Comparison of ENCODE assay signal across 8 cellular contexts in the genomic region with DNA sequence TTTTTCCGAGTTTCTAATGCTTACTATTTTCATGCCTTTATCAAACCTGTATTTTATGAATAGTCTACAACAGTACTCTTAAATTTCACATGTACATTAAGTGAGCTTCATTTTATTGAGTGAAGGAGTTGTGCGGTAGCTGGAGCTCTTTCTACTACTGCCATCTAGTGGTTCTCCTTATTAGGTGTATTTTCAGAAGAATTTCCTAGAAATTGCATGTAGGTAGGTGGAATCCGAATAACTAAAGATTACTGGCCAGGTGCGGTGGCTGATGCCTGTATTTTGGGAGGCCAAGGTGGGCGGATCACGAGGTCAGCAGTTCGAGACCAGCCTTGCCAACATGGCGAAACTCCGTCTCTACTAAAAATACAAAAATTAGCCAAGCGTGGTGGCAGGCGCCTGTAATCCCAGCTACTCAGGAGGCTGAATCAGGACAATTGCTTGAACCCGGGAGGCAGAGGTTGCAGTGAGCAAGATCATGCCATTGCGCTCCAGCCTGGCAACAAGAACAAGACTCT. TPM values are rescaled to one million over a fixed set of nuclear protein-coding genes. Genes with fewer than 3 reads are reported as not detected.
DNase-seq lines count a peak whose midpoint lies in the region; ATAC-seq and TF ChIP-seq lines count a peak whose summit lies in the region.

No MANE protein-coding gene starts in this region.

- peak overlapping the region; percentile 31 for H3K4me3 Mint-ChIP-seq in T-helper 17 cell

- in situ Hi-C loops in ACHN (cut with HindIII; ENCODE audit: low pct_ligation_motif_present, low pct_unique_long_range_greater_than_20kb, low sequenced_read_pairs), result no loop called here

- H3K4me3 ChIP-seq in GM12864 (ENCODE audit: low read depth, low read length), result no peak overlapping the region
- H3K4me3 ChIP-seq in fibroblast of pulmonary artery (replicated peaks; ENCODE audit: low read depth, low read length), result no peak overlapping the region

- no peaks in the 10 kb centered on the region for H3K36me3 Mint-ChIP-seq in T-helper 17 cell (ENCODE audit: low read depth)

- TF ChIP-seq CTCF in GM12864 (IDR thresholded peaks at IDR 0.05; ENCODE audit: low read depth, low read length, missing control alignments) (peak; percentile 55), fibroblast of pulmonary artery (IDR thresholded peaks at IDR 0.05; ENCODE audit: low read length, missing control alignments) (peak; percentile 70)

- ATAC-seq in HG02759 (IDR thresholded peaks at IDR 0.05; ENCODE audit: unreplicated experiment) (peak; percentile 67), T-helper 17 cell (peak; percentile 70)

- peak overlapping the region; percentile 56 for H3K27ac Mint-ChIP-seq in T-helper 17 cell

- peaks cover 25% of the 10 kb centered on the region for H3K27me3 Mint-ChIP-seq in T-helper 17 cell

- no peaks in the 10 kb centered on the region for H3K9me3 ChIP-seq in T-helper 17 cell (ENCODE audit: control insufficient read depth, low read length, poor library complexity, severe bottlenecking)

- peaks cover 7% of the 10 kb centered on the region for H3K4me1 Mint-ChIP-seq in T-helper 17 cell

- DNase-seq in ACHN (peak; percentile 73), GM12864 (ENCODE audit: low read depth) (no peak), NCI-H146 treated with DMSO at 0.1 percent for 48 hours (lab: John Stamatoyannopoulos, UW; ENCODE audit: unreplicated experiment) (peak; percentile 82), T-helper 17 cell (no peak), fibroblast of pulmonary artery (ENCODE audit: low read depth) (peak; percentile 73), non-pigmented ciliary epithelial cell (ENCODE audit: low read depth) (peak; percentile 15), posterior cingulate gyrus (no peak)

- intact Hi-C loops in posterior cingulate gyrus (cut with DNase I), result loop anchor here (1.0 to 2.0 kb wide), 2 partner anchors 132 to 487 kb away; no protein-coding TSS in a partner anchor

RNA-seq across cellular contexts. Expression of gene LRRC72, which starts 38.3 kb away (rescaled TPM):
- not detected for total RNA-seq in T-helper 17 cell

Comparison
In these comparisons a context has a peak if more than half of its experiments do, and no peak if none do; other contexts are left out.
1. DNase-seq: peak in ACHN (single experiment), NCI-H146 treated with DMSO at 0.1 percent for 48 hours (single experiment), fibroblast of pulmonary artery (single experiment) and non-pigmented ciliary epithelial cell (single experiment); none in GM12864 (single experiment), T-helper 17 cell (0 of 3) and posterior cingulate gyrus (0 of 10).